Comparison of ENCODE assay signal across 26 cellular contexts in the genomic region with DNA sequence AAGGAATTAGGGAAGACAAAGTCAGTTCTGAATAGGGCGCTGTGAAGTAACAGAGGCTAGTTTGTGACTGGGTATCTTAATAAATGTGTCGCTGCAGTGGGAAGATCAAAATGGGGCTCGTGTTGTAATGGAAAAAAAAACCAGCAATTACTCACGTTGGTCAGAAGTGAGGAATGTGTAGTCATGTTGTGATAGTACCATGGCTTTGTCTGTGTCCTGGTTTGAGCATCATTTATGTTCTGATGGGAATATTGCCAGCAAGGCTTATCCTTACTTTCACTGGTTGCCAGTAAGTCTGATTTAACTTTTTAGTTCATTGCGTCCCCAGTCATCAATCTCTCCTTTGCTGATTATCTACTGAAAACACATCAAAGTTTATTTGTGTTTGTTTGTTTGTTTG.
"Had no signal": no experiment of that assay in that cellular context is flagged by ENCODE, and none has a peak within 500 bp of the region (broad histone marks: within the 10 kb centered on the region; RNA-seq: fewer than 3 reads in every experiment).

No MANE protein-coding gene starts in this region.

- FAIRE-seq: colon, kidney, small intestine, urothelium cell line had no signal

- H3K36me3 Mint-ChIP-seq: immature natural killer cell, naive B cell had no signal

- H3K36me3 ChIP-seq: esophagus squamous epithelium, gastroesophageal sphincter, left ventricle myocardium inferior, neutrophil, stomach, thoracic aorta had no signal

- H3K9me3 ChIP-seq: esophagus squamous epithelium, gastroesophageal sphincter, left ventricle myocardium inferior, neutrophil, stomach, thoracic aorta had no signal

- H3K4me1 ChIP-seq: esophagus squamous epithelium, gastroesophageal sphincter, left ventricle myocardium inferior, stomach had no signal

- H3K4me1 Mint-ChIP-seq: immature natural killer cell, naive B cell, nephron had no signal

- ATAC-seq: effector memory CD8-positive, alpha-beta T cell; gastroesophageal sphincter; left cardiac atrium; sciatic nerve had no signal

- H3K27me3 ChIP-seq: esophagus squamous epithelium, gastroesophageal sphincter, neutrophil, stomach had no signal

- H3K9me3 Mint-ChIP-seq: dendritic cell treated with granulocyte-macrophage colony-stimulating factor and Interleukin-4, amounts not matched to agents 40 ng/mL and 50 ng/mL, for 4 days; effector memory CD8-positive, alpha-beta T cell; nephron had no signal

- H3K27ac ChIP-seq: esophagus squamous epithelium, gastroesophageal sphincter, left ventricle myocardium inferior, neutrophil, stomach, thoracic aorta had no signal

- H3K27me3 Mint-ChIP-seq: dendritic cell treated with granulocyte-macrophage colony-stimulating factor and Interleukin-4, amounts not matched to agents 40 ng/mL and 50 ng/mL, for 4 days; effector memory CD8-positive, alpha-beta T cell; naive B cell had no signal

- H3K27ac Mint-ChIP-seq: dendritic cell treated with granulocyte-macrophage colony-stimulating factor and Interleukin-4, amounts not matched to agents 40 ng/mL and 50 ng/mL, for 4 days; effector memory CD8-positive, alpha-beta T cell; immature natural killer cell; naive B cell; nephron had no signal

- H3K4me3 Mint-ChIP-seq: dendritic cell treated with granulocyte-macrophage colony-stimulating factor and Interleukin-4, amounts not matched to agents 40 ng/mL and 50 ng/mL, for 4 days; effector memory CD8-positive, alpha-beta T cell; immature natural killer cell; naive B cell; nephron had no signal

- H3K4me3 ChIP-seq: esophagus squamous epithelium, gastroesophageal sphincter, left ventricle myocardium inferior, lung, stomach, thoracic aorta had no signal

- DNase-seq: effector memory CD8-positive, alpha-beta T cell; esophagus squamous epithelium; foreskin fibroblast; glutamatergic neuron; immature natural killer cell; kidney; left cardiac atrium; left ventricle myocardium inferior; mesendoderm; naive B cell; posterior cingulate gyrus; small intestine; stimulated activated CD4-positive, alpha-beta T cell treated with anti-CD3 and anti-CD28 coated beads, Interleukin-12 subunit alpha, Interleukin-12 subunit beta, amount 100 ng/mL, for 4 hours; stimulated activated naive CD4-positive, alpha-beta T cell; stomach; substantia nigra; trophoblast cell had no signal
